Comparison of ENCODE assay signal across 5 cellular contexts in the genomic region with DNA sequence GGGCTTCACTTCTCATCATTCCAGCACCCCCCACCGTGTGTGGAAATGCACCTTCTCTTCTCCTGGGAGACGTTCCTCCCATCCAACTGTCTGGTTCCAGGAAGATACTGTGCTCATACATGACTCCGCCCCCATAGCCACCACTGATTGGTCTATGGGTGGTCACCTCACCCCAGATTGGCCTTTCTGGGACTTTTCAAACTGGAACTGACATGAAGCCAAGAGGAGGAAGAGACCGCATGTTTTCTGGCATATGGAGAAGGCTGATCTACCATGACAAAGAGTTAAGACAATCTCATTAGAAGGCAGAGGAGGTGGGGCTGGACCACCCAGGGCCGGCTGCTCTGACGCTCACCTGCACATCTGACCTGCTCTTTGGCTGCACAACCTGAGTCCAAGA.
A peak's percentile ranks its signal among the peaks of the same experiment; 100 is the strongest.
DNase-seq lines count a peak whose midpoint lies in the region; ATAC-seq, FAIRE-seq and TF ChIP-seq lines count a peak whose summit lies in the region.
"Not testable (repeated sequence)": the region's sequence is repeated elsewhere in the genome, so short reads cannot be mapped to it uniquely, and the experiment has no call there.

No MANE protein-coding gene starts in this region.

- 0 out of 2 replicates have a peak overlapping the region, but pooled peaks have one; percentile 25 for H2AFZ ChIP-seq in K562 (ENCODE audit: low read depth, low read length)

- H3K27ac Mint-ChIP-seq in glutamatergic neuron (ENCODE audit: unreplicated experiment), result peak overlapping the region; percentile 28

- not testable (repeated sequence) for H3K4me2 ChIP-seq in A549
- H3K4me2 ChIP-seq in K562 (ENCODE audit: insufficient read depth, low read length), result peak overlapping the region; percentile 28; the same call in 1 of the 2 replicates

- POLR2A ChIA-PET in A549 (lab: Yijun Ruan, JAX); K562 (lab: Yijun Ruan, JAX): not testable (repeated sequence)

- not testable (repeated sequence) for H3K9me1 ChIP-seq in K562 (ENCODE audit: control insufficient read depth, insufficient read depth, low read length)

- intact Hi-C loops in K562 (cut with micrococcal nuclease), result not testable (repeated sequence)

- ATAC-seq in A549, result not testable (repeated sequence)
- ATAC-seq in K562, result peak; percentile 70

- in situ Hi-C loops in K562 (cut with MboI), result not testable (repeated sequence)

- not testable (repeated sequence) for TF ChIP-seq POLR2A in A549 (IDR thresholded peaks at IDR 0.05; ENCODE audit: low read length); K562 (conservative IDR thresholded peaks at IDR 0.05)

- H3K4me3 Mint-ChIP-seq in glutamatergic neuron (ENCODE audit: unreplicated experiment), result peak overlapping the region; percentile 9

- not testable (repeated sequence) for H3K27me3 ChIP-seq in WERI-Rb-1 (ENCODE audit: insufficient read depth, low read depth, severe bottlenecking); K562 (ENCODE audit: control insufficient read depth in 2 of 2, insufficient read depth in 2 of 2, low read length in 2 of 2)

- CTCF ChIA-PET in A549 (lab: Yijun Ruan, JAX); K562 (lab: Yijun Ruan, JAX; ENCODE audit: low intra/inter-chr PET ratio): not testable (repeated sequence)

- not testable (repeated sequence) for DNase-seq in A549 (ENCODE audit: low read depth in 1 of 2, low spot score in 1 of 2); glutamatergic neuron
- DNase-seq in NCI-H82 treated with DMSO at 0.1 percent for 48 hours (lab: John Stamatoyannopoulos, UW; ENCODE audit: unreplicated experiment) (peak; percentile 10), WERI-Rb-1 (peak; percentile 28), K562 (ENCODE audit: extremely low read depth in 1 of 4, low spot score in 3 of 4) (peak in 3 of 4 experiments; percentile 36 to 66 (median 50))

- peaks cover 10% of the 10 kb centered on the region for H3K9me3 Mint-ChIP-seq in glutamatergic neuron (ENCODE audit: unreplicated experiment)

- FAIRE-seq in A549 (lab: Jason Lieb, UNC), result not testable (repeated sequence)
- peak; percentile 78 for FAIRE-seq in K562 (lab: Jason Lieb, UNC)

- H3K79me2 ChIP-seq in K562 (ENCODE audit: control insufficient read depth, insufficient read depth, low read length), result not testable (repeated sequence)

- H3K4me1 Mint-ChIP-seq in glutamatergic neuron (ENCODE audit: low read depth, unreplicated experiment), result peaks cover 16% of the 10 kb centered on the region

- H3K27me3 Mint-ChIP-seq in glutamatergic neuron (ENCODE audit: unreplicated experiment), result peaks cover 15% of the 10 kb centered on the region

- not testable (repeated sequence) for H3K4me3 ChIP-seq in A549; WERI-Rb-1 (ENCODE audit: low read depth, low read length); K562

- not testable (repeated sequence) for H3K36me3 Mint-ChIP-seq in glutamatergic neuron (ENCODE audit: unreplicated experiment)

- WGBS in A549 (ENCODE audit: missing lambda C conversion rate), result 65% methylated on average over 6 of the region's 6 CpGs
- 13% methylated on average over 4 of the region's 6 CpGs for WGBS in K562 (ENCODE audit: insufficient coverage, low coverage, missing lambda C conversion rate)

- TF ChIP-seq EP300 in A549 (IDR thresholded peaks at IDR 0.05); K562 (IDR thresholded peaks at IDR 0.05; ENCODE audit: low read length): not testable (repeated sequence)

- peak overlapping the region; percentile 83 to 87 for H3K27ac ChIP-seq in A549
- not testable (repeated sequence) for H3K27ac ChIP-seq in WERI-Rb-1; K562 (ENCODE audit: extremely low read depth, low read depth, low read length)

- not testable (repeated sequence) for H3K9me3 ChIP-seq in A549; WERI-Rb-1 (ENCODE audit: severe bottlenecking); K562 (replicated peaks; ENCODE audit: control insufficient read depth, insufficient read depth, low read depth, low read length)

- TF ChIP-seq RAD21 in A549 (conservative IDR thresholded peaks at IDR 0.05 in 1 of 2, IDR thresholded peaks at IDR 0.05 in 1 of 2); K562 (CRISPR knock-in tag; conservative IDR thresholded peaks at IDR 0.05 in 1 of 2, IDR thresholded peaks at IDR 0.05 in 1 of 2): not testable (repeated sequence)

- H3K4me1 ChIP-seq in A549, result peaks cover 49% of the 10 kb centered on the region
- not testable (repeated sequence) for H3K4me1 ChIP-seq in K562 (replicated peaks in 1 of 2; ENCODE audit: control insufficient read depth in 2 of 2, insufficient read depth in 2 of 2, low read length in 2 of 2)

- not testable (repeated sequence) for BruUV-seq in K562 (replicated peaks; lab: Mats Ljungman, UMichigan)

- H3K36me3 ChIP-seq in WERI-Rb-1; K562 (ENCODE audit: control insufficient read depth, insufficient read depth, low read length): not testable (repeated sequence)

- H4K20me1 ChIP-seq in K562 (replicated peaks; ENCODE audit: control insufficient read depth, insufficient read depth, low read length), result not testable (repeated sequence)

- not testable (repeated sequence) for TF ChIP-seq CTCF in A549 (IDR thresholded peaks at IDR 0.05); WERI-Rb-1 (IDR thresholded peaks at IDR 0.05; ENCODE audit: low read depth, low read length); K562 (IDR thresholded peaks at IDR 0.05 in 2 of 3, conservative IDR thresholded peaks at IDR 0.05 in 1 of 3; ENCODE audit: insufficient read depth in 2 of 3, low read depth in 1 of 3, low read length in 3 of 3); glutamatergic neuron (IDR thresholded peaks at IDR 0.05; ENCODE audit: partially characterized antibody, unreplicated experiment)

- H3K9ac ChIP-seq in K562 (ENCODE audit: insufficient read depth in 1 of 2, low read depth in 2 of 2, low read length in 2 of 2), result not testable (repeated sequence)

TF ChIP-seq in K562, 482 proteins besides CTCF, POLR2A, EP300 and RAD21 (continues in another document):
- TF ChIP-seq MYBL2 (IDR thresholded peaks at IDR 0.05; ENCODE audit: low read depth) (peak; percentile 81), FOXM1 (IDR thresholded peaks at IDR 0.05; ENCODE audit: low read depth) (0 out of 2 replicates have a peak, but pooled peaks have one; percentile 17)
- not testable (repeated sequence) for TF ChIP-seq MYBL2 (CRISPR knock-in tag; IDR thresholded peaks at IDR 0.05; ENCODE audit: borderline replicate concordance); FOXM1 (CRISPR knock-in tag; IDR thresholded peaks at IDR 0.05; ENCODE audit: low read depth)
- TF ChIP-seq, protein P1, sequence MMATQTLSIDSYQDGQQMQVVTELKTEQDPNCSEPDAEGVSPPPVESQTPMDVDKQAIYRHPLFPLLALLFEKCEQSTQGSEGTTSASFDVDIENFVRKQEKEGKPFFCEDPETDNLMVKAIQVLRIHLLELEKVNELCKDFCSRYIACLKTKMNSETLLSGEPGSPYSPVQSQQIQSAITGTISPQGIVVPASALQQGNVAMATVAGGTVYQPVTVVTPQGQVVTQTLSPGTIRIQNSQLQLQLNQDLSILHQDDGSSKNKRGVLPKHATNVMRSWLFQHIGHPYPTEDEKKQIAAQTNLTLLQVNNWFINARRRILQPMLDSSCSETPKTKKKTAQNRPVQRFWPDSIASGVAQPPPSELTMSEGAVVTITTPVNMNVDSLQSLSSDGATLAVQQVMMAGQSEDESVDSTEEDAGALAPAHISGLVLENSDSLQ (IDR thresholded peaks at IDR 0.05), result peak; percentile 66; the same call in 1 of the 2 replicates
